8 cellular contexts compared by ENCODE assay signal in genomic region chr2:27380626-27381556, GRCh38. TPM values are rescaled to one million over a fixed set of nuclear protein-coding genes. Genes with fewer than 3 reads are reported as not detected.
DNase-seq lines count a peak whose midpoint lies in the region; ATAC-seq, FAIRE-seq and TF ChIP-seq lines count a peak whose summit lies in the region.

Gene ZNF513 (minus strand): TSS chr2:27380734. CDS start chr2:27380526, 208 bp downstream.

- POLR2A ChIA-PET in activated B cell treated with CpG ODN at 0.5 μM for 24 hours (lab: Charles Lee) = interaction anchor here (0.9 to 4.9 kb wide), 9 partner anchors 10 to 247 kb away, joined by 3 to 96 read pairs (median 7); partner anchors contain the start of genes ATRAID, CCDC121, EIF2B4 and GPN1

- H3K36me3 Mint-ChIP-seq in activated B cell treated with CpG ODN at 0.5 μM for 24 hours (ENCODE audit: low read depth) = peaks cover 80% of the 10 kb centered on the region

- DNase-seq in NCI-H2227 treated with DMSO at 0.1 percent for 48 hours (lab: John Stamatoyannopoulos, UW) (peak; percentile 97), activated B cell treated with CpG ODN at 0.5 μM for 24 hours (peak; percentile 85), caudate nucleus (lab: John Stamatoyannopoulos, UW) (peak; percentile 56 to 99 (median 96)), iris pigment epithelial cell (ENCODE audit: low read depth) (peak; percentile 97)
- peak; percentile 79 to 84 for DNase-seq in stimulated activated CD4-positive, alpha-beta T cell treated with anti-CD3 and anti-CD28 coated beads, Interleukin-12 subunit alpha, Interleukin-12 subunit beta, amount 100 ng/mL, for 24 hours (ENCODE audit: low read depth in 2 of 2)

- intact Hi-C loops in activated B cell treated with CpG ODN at 0.5 μM for 24 hours (cut with micrococcal nuclease) = loop anchor here (1.0 to 2.0 kb wide), 5 partner anchors 11 to 58 kb away; partner anchors contain the start of genes EIF2B4, GTF3C2, MPV17 and NRBP1

- H3K9me3 Mint-ChIP-seq in activated B cell treated with CpG ODN at 0.5 μM for 24 hours = no peaks in the 10 kb centered on the region

- peak within 1 kb of the TSS; percentile 87 for H3K27ac ChIP-seq in caudate nucleus (ENCODE audit: low read depth, low read length)

- H3K4me3 Mint-ChIP-seq in activated B cell treated with CpG ODN at 0.5 μM for 24 hours = peak within 1 kb of the TSS; percentile 87

- FAIRE-seq in A204.1 (lab: Jason Lieb, UNC) = peak; percentile 14

- H3K27me3 Mint-ChIP-seq in activated B cell treated with CpG ODN at 0.5 μM for 24 hours = no peaks in the 10 kb centered on the region

- CTCF ChIA-PET in activated B cell treated with CpG ODN at 0.5 μM for 24 hours (lab: Charles Lee) = interaction anchor here (1.0 kb wide), 1 partner anchor 9 kb away, joined by 5 read pairs; no protein-coding TSS in a partner anchor

- TF ChIP-seq CTCF in activated B cell treated with CpG ODN at 0.5 μM for 24 hours (IDR thresholded peaks at IDR 0.05) = no peak

- H3K4me1 Mint-ChIP-seq in activated B cell treated with CpG ODN at 0.5 μM for 24 hours = peaks cover 29% of the 10 kb centered on the region

- ATAC-seq in GM18861 (IDR thresholded peaks at IDR 0.05; ENCODE audit: unreplicated experiment) (peak; percentile 73), HG03097 (IDR thresholded peaks at IDR 0.05; ENCODE audit: low FRiP score, unreplicated experiment) (peak; percentile 62), activated B cell treated with CpG ODN at 0.5 μM for 24 hours (ENCODE audit: low read depth) (peak; percentile 91)

- peak within 1 kb of the TSS; percentile 89 for H3K27ac Mint-ChIP-seq in activated B cell treated with CpG ODN at 0.5 μM for 24 hours

RNA-seq across cellular contexts. Expression of gene ZNF513, which starts in this region (rescaled TPM):
- 30.1 and 32.8 TPM in 2 replicates for total RNA-seq in activated B cell treated with CpG ODN at 0.5 μM for 24 hours

Comparison
In these comparisons a context has a peak if more than half of its experiments do, and no peak if none do; other contexts are left out.
1. Peak in every context shown above with its lines: DNase-seq, ATAC-seq and H3K27ac ChIP-seq.